ENCODE assay signal across 8 cellular contexts in genomic region chr12:45731376-45731775, GRCh38. TPM values are rescaled to one million over a fixed set of nuclear protein-coding genes. Genes with fewer than 3 reads are reported as not detected.
DNase-seq lines count a peak whose midpoint lies in the region; ATAC-seq and TF ChIP-seq lines count a peak whose summit lies in the region.

No MANE protein-coding gene starts in this region.

- WGBS in gastroesophageal sphincter (ENCODE audit: low coverage in 1 of 2), 2 donors, result 13 to 15% methylated on average over 2 of the region's 2 CpGs

- H3K4me3 ChIP-seq in HFF-Myc (replicated peaks; ENCODE audit: low read depth, low read length), result peak overlapping the region; percentile 63
- peak overlapping the region; percentile 89 to 93 for H3K4me3 ChIP-seq in gastroesophageal sphincter
- peak overlapping the region; percentile 58 to 99 (median 88) for H3K4me3 ChIP-seq in skin epidermis

- DNase-seq in HFF-Myc (ENCODE audit: extremely low read depth, low read depth) (no peak), T-helper 9 cell (no peak), erythroblast (lab: John Stamatoyannopoulos, UW) (no peak)

- TF ChIP-seq CTCF in HFF-Myc (IDR thresholded peaks at IDR 0.05; ENCODE audit: low read depth, low read length, missing control alignments) (no peak), VCaP (conservative IDR thresholded peaks at IDR 0.05) (no peak), gastroesophageal sphincter (IDR thresholded peaks at IDR 0.05) (no peak)

- H3K36me3 ChIP-seq in gastroesophageal sphincter, result no peaks in the 10 kb centered on the region

- no peaks in the 10 kb centered on the region for H3K9me3 ChIP-seq in gastroesophageal sphincter

- TF ChIP-seq POLR2A in gastroesophageal sphincter (IDR thresholded peaks at IDR 0.05) (no peak), erythroblast (IDR thresholded peaks at IDR 0.05; ENCODE audit: low read length) (no peak), GM18505 (IDR thresholded peaks at IDR 0.05; ENCODE audit: borderline replicate concordance, extremely low read depth, insufficient read depth, insufficient read length) (no peak)

- TF ChIP-seq EP300 in gastroesophageal sphincter (IDR thresholded peaks at IDR 0.05), result no peak

- peak overlapping the region; percentile 100 for H3K27ac ChIP-seq in VCaP
- H3K27ac ChIP-seq in gastroesophageal sphincter, result peak overlapping the region; percentile 98 to 100 (median 100)
- peak overlapping the region in 19 of 21 experiments; percentile 82 to 100 (median 99) for H3K27ac ChIP-seq in skin epidermis

- H3K27me3 ChIP-seq in gastroesophageal sphincter, result no peaks in the 10 kb centered on the region

- ATAC-seq in gastroesophageal sphincter, result no peak
- no peak for ATAC-seq in GM18505 (IDR thresholded peaks at IDR 0.05; ENCODE audit: unreplicated experiment)
- no peak for ATAC-seq in GM19328 (IDR thresholded peaks at IDR 0.05; ENCODE audit: unreplicated experiment)

- peaks cover 8 to 53% (median 8%) of the 10 kb centered on the region in 3 donors for H3K4me1 ChIP-seq in gastroesophageal sphincter

RNA-seq across cellular contexts. Expression of gene ARID2, which starts 1.9 kb away (rescaled TPM):
- 10 to 100 TPM; 28.9 to 49.0 (median 32.1) TPM for total RNA-seq in gastroesophageal sphincter
